In genomic region chr12:55828357-55828756, GRCh38 we compare ENCODE assay signal across 8 cellular contexts. TPM values are rescaled to one million over a fixed set of nuclear protein-coding genes. Genes with fewer than 3 reads are reported as not detected.
DNase-seq lines count a peak whose midpoint lies in the region; ATAC-seq and TF ChIP-seq lines count a peak whose summit lies in the region.

No MANE protein-coding gene starts in this region.

- no peak for TF ChIP-seq CTCF in neural crest cell (conservative IDR thresholded peaks at IDR 0.05)

- DNase-seq in MG63 (no peak), neural crest cell (ENCODE audit: low read depth, low spot score) (no peak), NCI-H1694 treated with DMSO at 0.1 percent for 48 hours (lab: John Stamatoyannopoulos, UW) (no peak), superior temporal gyrus (ENCODE audit: extremely low spot score) (no peak)
- no peak for DNase-seq in stimulated activated CD4-positive, alpha-beta T cell treated with anti-CD3 and anti-CD28 coated beads, Interleukin-4, amount 100 ng/mL, for 24 hours

- H3K9me3 Mint-ChIP-seq in dendritic cell treated with granulocyte-macrophage colony-stimulating factor and Interleukin-4, amounts not matched to agents 40 ng/mL and 50 ng/mL, for 4 days = no peaks in the 10 kb centered on the region
- H3K9me3 Mint-ChIP-seq in neural crest cell = no peaks in the 10 kb centered on the region

- no peaks in the 10 kb centered on the region for H3K9me3 ChIP-seq in BLaER1 treated with 17β-estradiol and CSF1 and Interleukin-3, amounts not matched to agents 10 nM and 100 nM (replicated peaks in 1 of 11)
- H3K9me3 ChIP-seq in MG63 = no peaks in the 10 kb centered on the region

- peak overlapping the region in 10 of 11 experiments; percentile 83 to 93 (median 87); a peak in 20 of 22 replicates for H3K9ac ChIP-seq in BLaER1 treated with 17β-estradiol and CSF1 and Interleukin-3, amounts not matched to agents 10 nM and 100 nM

- H3K4me1 ChIP-seq in BLaER1 treated with 17β-estradiol and CSF1 and Interleukin-3, amounts not matched to agents 10 nM and 100 nM = peaks cover 65 to 75% (median 72%) of the 10 kb centered on the region in 10 experiments

- H3K36me3 ChIP-seq in BLaER1 treated with 17β-estradiol and CSF1 and Interleukin-3, amounts not matched to agents 10 nM and 100 nM = peaks cover 7 to 50% (median 29%) of the 10 kb centered on the region in 11 experiments; a peak in 19 of 22 replicates
- peaks cover 30% of the 10 kb centered on the region for H3K36me3 ChIP-seq in MG63

- peak overlapping the region; percentile 98 for H3K27ac Mint-ChIP-seq in dendritic cell treated with granulocyte-macrophage colony-stimulating factor and Interleukin-4, amounts not matched to agents 40 ng/mL and 50 ng/mL, for 4 days
- peak overlapping the region; percentile 91 for H3K27ac Mint-ChIP-seq in neural crest cell (ENCODE audit: unreplicated experiment)

- peaks cover 77% of the 10 kb centered on the region for H3K4me1 Mint-ChIP-seq in dendritic cell treated with granulocyte-macrophage colony-stimulating factor and Interleukin-4, amounts not matched to agents 40 ng/mL and 50 ng/mL, for 4 days (ENCODE audit: low read depth)
- peaks cover 62% of the 10 kb centered on the region for H3K4me1 Mint-ChIP-seq in neural crest cell

- no peaks in the 10 kb centered on the region; a peak in 1 of 22 replicates for H3K27me3 ChIP-seq in BLaER1 treated with 17β-estradiol and CSF1 and Interleukin-3, amounts not matched to agents 10 nM and 100 nM
- H3K27me3 ChIP-seq in MG63 = no peaks in the 10 kb centered on the region

- peak overlapping the region; percentile 78 to 95 (median 90) for H3K4me3 ChIP-seq in BLaER1 treated with 17β-estradiol and CSF1 and Interleukin-3, amounts not matched to agents 10 nM and 100 nM
- H3K4me3 ChIP-seq in MG63 = peak overlapping the region; percentile 64

- H3K36me3 Mint-ChIP-seq in dendritic cell treated with granulocyte-macrophage colony-stimulating factor and Interleukin-4, amounts not matched to agents 40 ng/mL and 50 ng/mL, for 4 days (ENCODE audit: low read depth) = peaks cover 43% of the 10 kb centered on the region
- peaks cover 11% of the 10 kb centered on the region for H3K36me3 Mint-ChIP-seq in neural crest cell (ENCODE audit: low read depth)

- H3K4me2 ChIP-seq in BLaER1 treated with 17β-estradiol and CSF1 and Interleukin-3, amounts not matched to agents 10 nM and 100 nM = peak overlapping the region; percentile 77 to 96 (median 88)

- H3K4me3 Mint-ChIP-seq in dendritic cell treated with granulocyte-macrophage colony-stimulating factor and Interleukin-4, amounts not matched to agents 40 ng/mL and 50 ng/mL, for 4 days = peak overlapping the region; percentile 98
- peak overlapping the region; percentile 99 for H3K4me3 Mint-ChIP-seq in neural crest cell

- no peaks in the 10 kb centered on the region for H3K27me3 Mint-ChIP-seq in dendritic cell treated with granulocyte-macrophage colony-stimulating factor and Interleukin-4, amounts not matched to agents 40 ng/mL and 50 ng/mL, for 4 days
- no peaks in the 10 kb centered on the region for H3K27me3 Mint-ChIP-seq in neural crest cell (ENCODE audit: low read depth)

- peak overlapping the region; percentile 75 to 89 (median 81); a peak in 20 of 22 replicates for H3K27ac ChIP-seq in BLaER1 treated with 17β-estradiol and CSF1 and Interleukin-3, amounts not matched to agents 10 nM and 100 nM

- intact Hi-C loops in dendritic cell treated with granulocyte-macrophage colony-stimulating factor and Interleukin-4, amounts not matched to agents 40 ng/mL and 50 ng/mL, for 4 days (cut with micrococcal nuclease) = no loop called here

- H4K20me1 ChIP-seq in BLaER1 treated with 17β-estradiol and CSF1 and Interleukin-3, amounts not matched to agents 10 nM and 100 nM = peaks cover 0 to 21% (median 8%) of the 10 kb centered on the region in 11 experiments; a peak in 8 of 22 replicates

- no peak for ATAC-seq in GM19324 (IDR thresholded peaks at IDR 0.05; ENCODE audit: low FRiP score, unreplicated experiment)

RNA-seq across cellular contexts. Expression of gene DNAJC14, which starts 1.0 kb away (rescaled TPM):
- total RNA-seq in MG63 (2014; rRNA removed; shearing (Covaris generic); ENCODE audit: low replicate concordance) = 46.6 and 49.9 TPM in 2 replicates
- 35.3 and 40.3 TPM in 2 replicates for total RNA-seq in neural crest cell

RNA-seq across cellular contexts. Expression of gene ORMDL2, which starts 10.5 kb away (rescaled TPM):
- total RNA-seq in MG63 (2014; rRNA removed; shearing (Covaris generic); ENCODE audit: low replicate concordance) = 8.0 and 12.0 TPM in 2 replicates
- 32.6 and 33.3 TPM in 2 replicates for total RNA-seq in neural crest cell

RNA-seq across cellular contexts. Expression of gene SARNP, which starts 10.8 kb away (rescaled TPM):
- 142 and 228 TPM in 2 replicates for total RNA-seq in MG63 (2014; rRNA removed; shearing (Covaris generic); ENCODE audit: low replicate concordance)
- 121 and 123 TPM in 2 replicates for total RNA-seq in neural crest cell

RNA-seq across cellular contexts. Expression of gene MMP19, which starts 14.4 kb away (rescaled TPM):
- total RNA-seq in MG63 (2014; rRNA removed; shearing (Covaris generic); ENCODE audit: low replicate concordance) = not detected in 2 replicates
- not detected in 2 replicates for total RNA-seq in neural crest cell
